Comparison of ENCODE assay signal across 1 cellular context in genomic region chr2:37819228-37819627, GRCh38.
TF ChIP-seq lines count a peak whose summit lies in the region.

No MANE protein-coding gene starts in this region.

TF ChIP-seq in SK-N-SH, 30 proteins besides CTCF, POLR2A, EP300 and RAD21 (continued from another document):
- TF ChIP-seq, protein P1, sequence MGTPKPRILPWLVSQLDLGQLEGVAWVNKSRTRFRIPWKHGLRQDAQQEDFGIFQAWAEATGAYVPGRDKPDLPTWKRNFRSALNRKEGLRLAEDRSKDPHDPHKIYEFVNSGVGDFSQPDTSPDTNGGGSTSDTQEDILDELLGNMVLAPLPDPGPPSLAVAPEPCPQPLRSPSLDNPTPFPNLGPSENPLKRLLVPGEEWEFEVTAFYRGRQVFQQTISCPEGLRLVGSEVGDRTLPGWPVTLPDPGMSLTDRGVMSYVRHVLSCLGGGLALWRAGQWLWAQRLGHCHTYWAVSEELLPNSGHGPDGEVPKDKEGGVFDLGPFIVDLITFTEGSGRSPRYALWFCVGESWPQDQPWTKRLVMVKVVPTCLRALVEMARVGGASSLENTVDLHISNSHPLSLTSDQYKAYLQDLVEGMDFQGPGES (IDR thresholded peaks at IDR 0.05; ENCODE audit: low read depth, low read length), result no peak
- TF ChIP-seq, protein P2, sequence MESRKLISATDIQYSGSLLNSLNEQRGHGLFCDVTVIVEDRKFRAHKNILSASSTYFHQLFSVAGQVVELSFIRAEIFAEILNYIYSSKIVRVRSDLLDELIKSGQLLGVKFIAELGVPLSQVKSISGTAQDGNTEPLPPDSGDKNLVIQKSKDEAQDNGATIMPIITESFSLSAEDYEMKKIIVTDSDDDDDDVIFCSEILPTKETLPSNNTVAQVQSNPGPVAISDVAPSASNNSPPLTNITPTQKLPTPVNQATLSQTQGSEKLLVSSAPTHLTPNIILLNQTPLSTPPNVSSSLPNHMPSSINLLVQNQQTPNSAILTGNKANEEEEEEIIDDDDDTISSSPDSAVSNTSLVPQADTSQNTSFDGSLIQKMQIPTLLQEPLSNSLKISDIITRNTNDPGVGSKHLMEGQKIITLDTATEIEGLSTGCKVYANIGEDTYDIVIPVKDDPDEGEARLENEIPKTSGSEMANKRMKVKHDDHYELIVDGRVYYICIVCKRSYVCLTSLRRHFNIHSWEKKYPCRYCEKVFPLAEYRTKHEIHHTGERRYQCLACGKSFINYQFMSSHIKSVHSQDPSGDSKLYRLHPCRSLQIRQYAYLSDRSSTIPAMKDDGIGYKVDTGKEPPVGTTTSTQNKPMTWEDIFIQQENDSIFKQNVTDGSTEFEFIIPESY (IDR thresholded peaks at IDR 0.05; ENCODE audit: borderline replicate concordance, low read depth), result no peak
- TF ChIP-seq NFIC (IDR thresholded peaks at IDR 0.05; ENCODE audit: borderline replicate concordance) (peak; percentile 74), GATA2 (CRISPR knock-in tag; IDR thresholded peaks at IDR 0.05) (no peak), JUND (IDR thresholded peaks at IDR 0.05) (peak; percentile 56; the same call in 1 of the 2 replicates), MEF2A (IDR thresholded peaks at IDR 0.05; ENCODE audit: borderline replicate concordance, low read depth) (no peak), TAF1 (IDR thresholded peaks at IDR 0.05; ENCODE audit: borderline replicate concordance, low read depth, low read length) (no peak)
